Comparison of ENCODE assay signal across 28 cellular contexts in the genomic region with DNA sequence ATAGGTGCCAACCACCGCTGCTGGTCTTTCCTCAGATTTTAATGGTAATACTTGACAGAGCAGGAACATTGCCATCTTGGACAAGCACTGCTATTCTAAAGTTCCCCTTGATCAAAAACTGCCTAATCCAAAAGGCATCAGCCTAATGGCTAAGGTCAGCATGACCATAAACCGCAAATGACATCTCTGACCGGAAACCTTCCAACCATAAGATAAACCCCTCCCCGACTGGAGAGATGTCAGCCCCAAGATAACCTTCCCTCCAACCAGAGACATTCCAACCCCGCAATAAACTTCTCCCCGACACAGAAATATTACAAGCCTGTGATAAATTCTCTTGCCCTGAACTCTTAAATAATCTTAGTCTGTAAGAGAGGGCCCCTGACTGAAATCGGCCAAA.
"Had no signal": no experiment of that assay in that cellular context is flagged by ENCODE, and none has a peak within 500 bp of the region (broad histone marks: within the 10 kb centered on the region; RNA-seq: fewer than 3 reads in every experiment).

No MANE protein-coding gene starts in this region.

- H3K27ac ChIP-seq: brain microvascular endothelial cell, coronary artery, dorsolateral prefrontal cortex, gastrocnemius medialis, hepatocyte, pancreas, right atrium auricular region, stomach, suprapubic skin, tibial nerve had no signal

- H3K36me3 ChIP-seq: brain microvascular endothelial cell, gastrocnemius medialis, pancreas, right atrium auricular region, stomach, suprapubic skin, tibial nerve had no signal

- H3K27me3 ChIP-seq: brain microvascular endothelial cell, dorsolateral prefrontal cortex, gastrocnemius medialis, hepatocyte, pancreas, right atrium auricular region, stomach, suprapubic skin, tibial nerve had no signal

- DNase-seq: activated B cell treated with CpG ODN at 0.5 μM for 24 hours; activated CD4-positive, alpha-beta T cell treated with anti-CD3 and anti-CD28 coated beads, Interleukin-2, amount 50 U/mL, for 4 hours; activated effector memory CD4-positive, alpha-beta T cell treated with Interleukin-2 at 50 U/mL for 16 hours; activated naive CD4-positive, alpha-beta T cell treated with Interleukin-2 at 50 U/mL for 16 hours; activated naive CD8-positive, alpha-beta T cell treated with anti-CD3 and anti-CD28 coated beads, Interleukin-2, amount 10 ng/mL, durations not matched to agents 7 days and 5 days; activated T-cell treated with anti-CD3 and anti-CD28 coated beads for 4 hours; amniotic stem cell; brain microvascular endothelial cell; dorsolateral prefrontal cortex; effector memory CD4-positive, alpha-beta T cell; gastrocnemius medialis; glutamatergic neuron; islet precursor cell; left ventricle myocardium superior; midbrain; naive thymus-derived CD4-positive, alpha-beta T cell; pancreas; stimulated activated CD4-positive, alpha-beta T cell treated with anti-CD3 and anti-CD28 coated beads, Interleukin-15, amount 100 ng/mL, for 24 hours; stimulated activated CD4-positive, alpha-beta T cell treated with anti-CD3 and anti-CD28 coated beads, Interleukin-2, amount 100 ng/mL, for 24 hours; stimulated activated naive B cell treated with anti-CD40 and anti-IgM and Interleukin-4, amounts not matched to agents 10 μg/mL and 1 μg/mL and 100 μg/mL, for 72 hours; stomach; T-cell had no signal

- FAIRE-seq: astrocyte, pancreas had no signal

- H3K4me1 ChIP-seq: gastrocnemius medialis, pancreas, right atrium auricular region, stomach, suprapubic skin, tibial nerve had no signal

- H3K4me3 ChIP-seq: coronary artery, dorsolateral prefrontal cortex, gastrocnemius medialis, hepatocyte, pancreas, right atrium auricular region, stomach, suprapubic skin, tibial nerve had no signal

- H3K9me3 ChIP-seq: gastrocnemius medialis, pancreas, right atrium auricular region, stomach, suprapubic skin, tibial nerve had no signal
